Comparison of ENCODE assay signal across 8 cellular contexts in genomic region chr2:43519711-43520221, GRCh38.
A peak's percentile ranks its signal among the peaks of the same experiment; 100 is the strongest.
DNase-seq lines count a peak whose midpoint lies in the region; ATAC-seq and TF ChIP-seq lines count a peak whose summit lies in the region.

No MANE protein-coding gene starts in this region.

- no peak overlapping the region for H3K4me3 Mint-ChIP-seq in endodermal cell

- peaks cover 5% of the 10 kb centered on the region for H3K4me1 Mint-ChIP-seq in endodermal cell

- WGBS in endodermal cell (ENCODE audit: insufficient coverage in 1 of 2, insufficient read length in 1 of 2), 2 experiments: 96 to 100% methylated on average over 1 to 2 of the region's 2 CpGs

- TF ChIP-seq CTCF in coronary artery (IDR thresholded peaks at IDR 0.05) (no peak), endodermal cell (conservative IDR thresholded peaks at IDR 0.05) (no peak)

- H3K27me3 ChIP-seq in endodermal cell (ENCODE audit: control insufficient read depth, insufficient read depth, low read length, poor library complexity, severe bottlenecking): no peaks in the 10 kb centered on the region

- no peaks in the 10 kb centered on the region for H3K27me3 Mint-ChIP-seq in endodermal cell (ENCODE audit: insufficient read depth)

- H3K27ac ChIP-seq in coronary artery (peak overlapping the region; percentile 76 to 81), endodermal cell (ENCODE audit: low read depth, low read length) (no peak overlapping the region)

- peak; percentile 51 to 54 for DNase-seq in AML-193 (lab: John Stamatoyannopoulos, UW)
- peak; percentile 89 for DNase-seq in LHCN-M2 (ENCODE audit: low read depth)
- DNase-seq in coronary artery (ENCODE audit: low spot score): no peak
- peak; percentile 83 for DNase-seq in myocyte (ENCODE audit: low read depth)
- no peak for DNase-seq in endodermal cell

- no peak overlapping the region for H3K9ac ChIP-seq in endodermal cell (ENCODE audit: extremely low read depth, low read length, poor library complexity, severe bottlenecking)

- H3K4me3 ChIP-seq in coronary artery (no peak overlapping the region), endodermal cell (ENCODE audit: low read length) (no peak overlapping the region)

- ATAC-seq in GM19035 (IDR thresholded peaks at IDR 0.05; ENCODE audit: unreplicated experiment) (no peak), GM21360 (IDR thresholded peaks at IDR 0.05; ENCODE audit: unreplicated experiment) (no peak), HG03432 (IDR thresholded peaks at IDR 0.05; ENCODE audit: unreplicated experiment) (no peak)

- no peaks in the 10 kb centered on the region for H3K9me3 Mint-ChIP-seq in endodermal cell

- no peaks in the 10 kb centered on the region for H3K36me3 ChIP-seq in endodermal cell (ENCODE audit: control insufficient read depth, insufficient read depth, low read length)

- H3K4me1 ChIP-seq in endodermal cell (ENCODE audit: control insufficient read depth, insufficient read depth, low read length): peaks cover 4% of the 10 kb centered on the region

- H3K36me3 Mint-ChIP-seq in endodermal cell (ENCODE audit: low read depth): peaks cover 1% of the 10 kb centered on the region

- no peaks in the 10 kb centered on the region for H3K9me3 ChIP-seq in endodermal cell (ENCODE audit: control insufficient read depth, low read length)

- H3K27ac Mint-ChIP-seq in endodermal cell: no peak overlapping the region

Comparison
In these comparisons a context has a peak if more than half of its experiments do, and no peak if none do; other contexts are left out.
1. DNase-seq: peak in AML-193 (2 of 2), LHCN-M2 (single experiment) and myocyte (single experiment); none in coronary artery (single experiment) and endodermal cell (single experiment).